Comparison of ENCODE assay signal across 8 cellular contexts in genomic region chr13:99288069-99288468, GRCh38. TPM values are rescaled to one million over a fixed set of nuclear protein-coding genes. Genes with fewer than 3 reads are reported as not detected.
DNase-seq lines count a peak whose midpoint lies in the region; ATAC-seq, FAIRE-seq and TF ChIP-seq lines count a peak whose summit lies in the region.

No MANE protein-coding gene starts in this region.

- peak; percentile 90 for ATAC-seq in GM18858 (IDR thresholded peaks at IDR 0.05; ENCODE audit: unreplicated experiment)
- peak; percentile 93 for ATAC-seq in GM21717 (IDR thresholded peaks at IDR 0.05; ENCODE audit: unreplicated experiment)
- peak; percentile 26 for ATAC-seq in mucosa of descending colon

- H3K4me3 ChIP-seq in mucosa of descending colon = no peak overlapping the region
- H3K4me3 ChIP-seq in esophagus muscularis mucosa = no peak overlapping the region
- H3K4me3 ChIP-seq in dorsolateral prefrontal cortex = no peak overlapping the region

- no peak for TF ChIP-seq POLR2A in esophagus muscularis mucosa (IDR thresholded peaks at IDR 0.05; ENCODE audit: low read depth)

- H3K27ac ChIP-seq in esophagus muscularis mucosa (replicated peaks in 1 of 4) = peak overlapping the region in 1 of 4 donors; percentile 10
- H3K27ac ChIP-seq in dorsolateral prefrontal cortex = peak overlapping the region in 1 of 59 donors; percentile 6

- TF ChIP-seq EP300 in esophagus muscularis mucosa (IDR thresholded peaks at IDR 0.05) = no peak

- 51% methylated on average over 3 of the region's 3 CpGs for WGBS in esophagus muscularis mucosa

- TF ChIP-seq CTCF in mucosa of descending colon (IDR thresholded peaks at IDR 0.05) (no peak), esophagus muscularis mucosa (IDR thresholded peaks at IDR 0.05) (no peak), D721Med (IDR thresholded peaks at IDR 0.05; ENCODE audit: insufficient read depth, missing control alignments) (no peak), dorsolateral prefrontal cortex (IDR thresholded peaks at IDR 0.05 in 54 of 56, conservative IDR thresholded peaks at IDR 0.05 in 2 of 56; ENCODE audit: low read depth in 1 of 56, partially characterized antibody in 56 of 56) (no peak)

- no peak for FAIRE-seq in D721Med (lab: Jason Lieb, UNC)

- intact Hi-C loops in mucosa of descending colon (cut with DNase I, micrococcal nuclease) (no loop called here), esophagus muscularis mucosa (cut with DNase I) (no loop called here), dorsolateral prefrontal cortex (cut with DNase I) (no loop called here)

- H3K9me3 ChIP-seq in mucosa of descending colon (no peaks in the 10 kb centered on the region), esophagus muscularis mucosa (no peaks in the 10 kb centered on the region)

- no peaks in the 10 kb centered on the region for H3K36me3 ChIP-seq in mucosa of descending colon (ENCODE audit: low read depth)
- no peaks in the 10 kb centered on the region for H3K36me3 ChIP-seq in esophagus muscularis mucosa

- H3K4me1 ChIP-seq in mucosa of descending colon (ENCODE audit: low read depth) (peaks cover 4% of the 10 kb centered on the region), esophagus muscularis mucosa (peaks cover 25 to 49% (median 46%) of the 10 kb centered on the region in 4 donors)

- DNase-seq in MV-4-11 (lab: John Stamatoyannopoulos, UW) = peak; percentile 67
- DNase-seq in mucosa of descending colon = no peak
- no peak for DNase-seq in esophagus muscularis mucosa (ENCODE audit: extremely low spot score)
- no peak for DNase-seq in D721Med (ENCODE audit: insufficient read length, low spot score)
- DNase-seq in glomerular visceral epithelial cell (ENCODE audit: extremely low spot score) = no peak
- no peak for DNase-seq in dorsolateral prefrontal cortex

- H3K27me3 ChIP-seq in esophagus muscularis mucosa (no peaks in the 10 kb centered on the region), dorsolateral prefrontal cortex (no peaks in the 10 kb centered on the region)

RNA-seq across cellular contexts. Expression of gene GPR183, which starts 19.1 kb away (rescaled TPM):
- 10 to 100 TPM in 1 of 3 donors, 1 to 10 TPM in 2; 1.6 to 15.3 (median 5.0) TPM for total RNA-seq in mucosa of descending colon
- total RNA-seq in esophagus muscularis mucosa = 10 to 100 TPM; 11.9 to 32.1 (median 22.3) TPM
- 10 to 100 TPM in 3 of 120 experiments, 1 to 10 TPM in 81, under 1 TPM in 32, not detected in 4; 0.29 to 16.2 (median 1.7) TPM for total RNA-seq in dorsolateral prefrontal cortex

RNA-seq across cellular contexts. Expression of gene GPR18, which starts 29.9 kb away (rescaled TPM):
- total RNA-seq in mucosa of descending colon (under 1 TPM; 0.35 to 0.60 (median 0.46) TPM), esophagus muscularis mucosa (not detected), dorsolateral prefrontal cortex (not detected)

Comparison
In these comparisons a context has a peak if more than half of its experiments do, and no peak if none do; other contexts are left out.
1. ATAC-seq: peak in every context shown above with its lines; median percentile 93 in GM21717; 90 in GM18858; 26 in mucosa of descending colon.